ENCODE assay signal across 22 cellular contexts in the genomic region with DNA sequence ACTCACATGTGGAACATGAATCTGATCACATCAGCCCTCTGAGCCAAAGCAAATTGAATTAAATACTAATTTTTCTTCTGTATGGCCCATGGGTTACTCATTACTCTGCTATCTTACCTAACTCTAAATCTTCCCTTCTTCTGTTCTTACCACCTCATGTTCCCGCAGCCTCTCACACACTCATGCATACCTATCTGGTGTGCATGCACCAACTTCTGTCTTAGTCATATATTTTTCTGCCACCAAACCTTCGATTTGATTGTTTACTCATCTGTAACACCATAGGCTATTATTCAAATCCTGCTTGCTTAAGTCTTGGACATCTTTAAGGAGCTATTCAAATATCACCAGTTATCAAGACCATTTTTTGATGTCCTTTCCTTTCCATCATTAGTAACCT.
"Had no signal": no experiment of that assay in that cellular context is flagged by ENCODE, and none has a peak within 500 bp of the region (broad histone marks: within the 10 kb centered on the region; RNA-seq: fewer than 3 reads in every experiment).

No MANE protein-coding gene starts in this region.

- DNase-seq: IMR-90, Karpas-422, KG1, MM.1S, NCI-H1092 treated with DMSO at 0.1 percent for 48 hours, NCI-H1436, NCI-H187, NCI-H2029, NCI-H2081 treated with DMSO at 0.1 percent for 48 hours, NCI-H2171, NCI-H226, NCI-H446, NCI-H510A, NCI-H524 treated with DMSO at 0.1 percent for 48 hours, NCI-H69, NCI-H774, SHP77 treated with DMSO at 0.1 percent for 48 hours, SJCRH30, SW 1271 had no signal

- H3K27me3 ChIP-seq: SJCRH30 had no signal

- H3K9me3 ChIP-seq: SJCRH30 had no signal

- H3K27ac ChIP-seq: SJCRH30 had no signal

- ATAC-seq: HepG2, Panc1, Right ventricle myocardium inferior had no signal

- H3K36me3 ChIP-seq: SJCRH30 had no signal

- H3K4me3 ChIP-seq: SJCRH30 had no signal
